Comparison of ENCODE assay signal across 12 cellular contexts in genomic region chr1:218479436-218480115, GRCh38.
A peak's percentile ranks its signal among the peaks of the same experiment; 100 is the strongest.
DNase-seq lines count a peak whose midpoint lies in the region; ATAC-seq, FAIRE-seq and TF ChIP-seq lines count a peak whose summit lies in the region.
"Had no signal": no experiment of that assay in that cellular context is flagged by ENCODE, and none has a peak within 500 bp of the region (broad histone marks: within the 10 kb centered on the region; RNA-seq: fewer than 3 reads in every experiment).

No MANE protein-coding gene starts in this region.

- TF ChIP-seq EP300 in ovary (IDR thresholded peaks at IDR 0.05) = no peak

- peaks cover 18% of the 10 kb centered on the region for H3K4me1 Mint-ChIP-seq in mesothelial cell of epicardium

- CTCF ChIA-PET in AG04449 (lab: Yijun Ruan, JAX) = interaction anchor here (1.1 kb wide), 1 partner anchor 180 kb away, joined by 3 read pairs; no protein-coding TSS in a partner anchor

- H3K27ac ChIP-seq in epithelial cell of prostate (peak overlapping the region; percentile 86), ovary (no peak overlapping the region)
- H3K27ac ChIP-seq: WERI-Rb-1 had no signal

- 18 to 30% (median 26%) methylated on average over 1 of the region's 1 CpG for WGBS in ovary, 3 donors

- no peaks in the 10 kb centered on the region for H3K27me3 Mint-ChIP-seq in mesothelial cell of epicardium (ENCODE audit: low read depth)

- POLR2A ChIA-PET in AG04449 (lab: Yijun Ruan, JAX) = interaction anchor here (1.0 to 3.4 kb wide), 5 partner anchors 9 to 134 kb away, joined by 3 to 19 read pairs (median 10); partner anchors contain the start of gene TGFB2

- intact Hi-C loops in ovary (cut with DNase I) (no loop called here), head of caudate nucleus (cut with DNase I) (no loop called here)

- no peaks in the 10 kb centered on the region for H3K36me3 ChIP-seq in ovary
- H3K36me3 ChIP-seq: WERI-Rb-1 had no signal

- no peak for TF ChIP-seq POLR2A in ovary (IDR thresholded peaks at IDR 0.05)

- no peaks in the 10 kb centered on the region for H3K9me3 ChIP-seq in ovary

- TF ChIP-seq CTCF in AG04449 (IDR thresholded peaks at IDR 0.05; ENCODE audit: insufficient read depth, low read length, missing control alignments) (no peak), mesothelial cell of epicardium (IDR thresholded peaks at IDR 0.05; ENCODE audit: unreplicated experiment) (no peak), ovary (IDR thresholded peaks at IDR 0.05) (no peak)

- DNase-seq in AG04449 (ENCODE audit: low read depth, low spot score) (peak; percentile 90), RCC 7860 (ENCODE audit: low spot score) (peak; percentile 77), epithelial cell of prostate (ENCODE audit: low read depth, low spot score) (no peak), mesothelial cell of epicardium (ENCODE audit: low spot score in 2 of 2, unreplicated experiment in 2 of 2) (no peak), ovary (no peak), head of caudate nucleus (no peak)
- DNase-seq: activated gamma-delta T cell, NCI-H1048, WERI-Rb-1 had no signal

- H3K36me3 Mint-ChIP-seq in mesothelial cell of epicardium = no peaks in the 10 kb centered on the region

- H3K4me1 ChIP-seq in ovary (ENCODE audit: insufficient read depth) = no peaks in the 10 kb centered on the region

- no peaks in the 10 kb centered on the region for H3K27me3 ChIP-seq in ovary

- peak; percentile 76 for FAIRE-seq in RCC 7860 (lab: Jason Lieb, UNC)

- H3K4me3 Mint-ChIP-seq in mesothelial cell of epicardium = no peak overlapping the region
- H3K4me3 Mint-ChIP-seq: nephron had no signal

- H3K27ac Mint-ChIP-seq in mesothelial cell of epicardium = peak overlapping the region; percentile 84

- ATAC-seq in GM19035 (IDR thresholded peaks at IDR 0.05; ENCODE audit: unreplicated experiment) (no peak), GM18511 (IDR thresholded peaks at IDR 0.05; ENCODE audit: unreplicated experiment) (no peak)

- H3K4me3 ChIP-seq in AG04449 (ENCODE audit: low read depth, low read length) (no peak overlapping the region), ovary (no peak overlapping the region)

- peaks cover 4% of the 10 kb centered on the region for H3K9me3 Mint-ChIP-seq in mesothelial cell of epicardium
- H3K9me3 Mint-ChIP-seq: nephron had no signal

Comparison
In these comparisons a context has a peak if more than half of its experiments do, and no peak if none do; other contexts are left out.
1. DNase-seq: peak in AG04449 (single experiment) and RCC 7860 (single experiment); none in epithelial cell of prostate (single experiment), mesothelial cell of epicardium (0 of 2), ovary (0 of 5) and head of caudate nucleus (0 of 42).